Comparison of ENCODE assay signal across 1 cellular context in the genomic region with DNA sequence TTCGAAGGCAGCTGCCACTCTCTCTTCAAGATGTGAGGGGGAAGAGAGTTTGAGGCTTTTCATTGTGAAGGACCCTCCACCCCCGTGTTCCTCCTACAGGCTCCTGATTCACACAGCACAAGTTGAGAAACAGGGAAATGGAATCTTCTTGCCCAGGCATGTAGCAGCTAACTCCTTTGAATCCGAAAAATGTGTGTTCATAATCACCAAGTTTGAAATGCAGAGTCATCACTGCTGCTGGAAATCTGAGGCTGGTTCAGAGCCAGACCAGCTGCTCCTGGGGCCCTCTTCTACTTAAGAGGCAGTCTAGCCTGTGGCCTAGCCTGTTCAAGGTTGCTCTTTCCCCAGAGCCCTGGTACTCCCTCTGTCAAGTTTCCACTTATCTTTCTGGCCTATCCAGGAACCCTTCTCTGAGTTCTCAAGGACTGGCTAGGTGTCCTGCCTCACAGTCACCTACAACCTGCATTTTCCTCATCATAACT.
TF ChIP-seq lines count a peak whose summit lies in the region.

No MANE protein-coding gene starts in this region.

TF ChIP-seq in HepG2, 621 proteins besides CTCF, POLR2A, EP300 and RAD21:
- no peak for TF ChIP-seq ZNF253 (CRISPR knock-in tag; IDR thresholded peaks at IDR 0.05; ENCODE audit: borderline replicate concordance)
- 0 out of 4 replicates have a peak, but pooled peaks have one; percentile 8 to 9 for TF ChIP-seq MAFK (conservative IDR thresholded peaks at IDR 0.05 in 1 of 2, IDR thresholded peaks at IDR 0.05 in 1 of 2; ENCODE audit: low read length in 2 of 2)
